In the genomic region with DNA sequence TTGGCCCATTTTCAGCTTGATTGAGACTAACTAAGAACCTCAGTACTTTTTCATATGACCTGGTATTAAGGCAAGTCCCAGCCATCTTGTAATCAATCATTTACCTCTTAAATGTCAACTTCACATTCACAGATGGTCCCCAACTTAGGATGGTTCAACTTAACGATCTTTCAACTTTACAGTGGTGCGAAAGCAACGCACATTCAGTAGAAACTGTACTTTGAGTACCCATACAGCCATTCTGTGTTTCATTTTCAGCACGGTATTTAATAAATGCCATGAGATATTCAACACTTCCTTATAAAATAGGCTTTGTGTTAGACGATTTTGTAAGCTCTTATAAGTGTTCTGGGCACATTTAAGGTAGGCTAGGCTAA, we compare ENCODE assay signal across 25 cellular contexts. TPM values are rescaled to one million over a fixed set of nuclear protein-coding genes. Genes with fewer than 3 reads are reported as not detected.
"Had no signal": no experiment of that assay in that cellular context is flagged by ENCODE, and none has a peak within 500 bp of the region (broad histone marks: within the 10 kb centered on the region; RNA-seq: fewer than 3 reads in every experiment).

No MANE protein-coding gene starts in this region.

- H3K9me3 Mint-ChIP-seq: dendritic cell treated with granulocyte-macrophage colony-stimulating factor and Interleukin-4, amounts not matched to agents 40 ng/mL and 50 ng/mL, for 4 days; endodermal cell; naive thymus-derived CD4-positive, alpha-beta T cell; nephron; neural progenitor cell; stimulated activated memory B cell treated with anti-CD40 and anti-IgM and Interleukin-4, amounts not matched to agents 10 μg/mL and 1 μg/mL and 100 μg/mL, for 72 hours had no signal

- H3K27ac Mint-ChIP-seq: dendritic cell treated with granulocyte-macrophage colony-stimulating factor and Interleukin-4, amounts not matched to agents 40 ng/mL and 50 ng/mL, for 4 days; endodermal cell; naive thymus-derived CD4-positive, alpha-beta T cell; nephron; neural progenitor cell had no signal

- H3K27ac ChIP-seq: colonic mucosa, epithelial cell of prostate, gastrocnemius medialis, heart left ventricle, hepatocyte, left lung, neural progenitor cell, right atrium auricular region, thoracic aorta, upper lobe of left lung had no signal

- DNase-seq: colonic mucosa; effector CD8-positive, alpha-beta T cell; foreskin fibroblast; gastrocnemius medialis; left cardiac atrium; left lung; mesendoderm; midbrain; naive thymus-derived CD4-positive, alpha-beta T cell; stimulated activated CD4-positive, alpha-beta T cell treated with anti-CD3 and anti-CD28 coated beads, Interleukin-2, amount 100 ng/mL, for 24 hours; stimulated activated CD4-positive, alpha-beta T cell treated with anti-CD3 and anti-CD28 coated beads, Interleukin-4, amount 100 ng/mL, for 24 hours; stimulated activated naive CD8-positive, alpha-beta T cell treated with anti-CD3 and anti-CD28 coated beads, Interleukin-15, Interleukin-2, amounts not matched to agents 100 U/mL and 50 U/mL, for 24 hours; upper lobe of left lung had no signal

- H3K36me3 ChIP-seq: colonic mucosa, gastrocnemius medialis, left lung, neural progenitor cell, prostate gland, right atrium auricular region, thoracic aorta, upper lobe of left lung had no signal

- H3K4me3 ChIP-seq: colonic mucosa, gastrocnemius medialis, heart left ventricle, hepatocyte, left lung, neural progenitor cell, prostate gland, right atrium auricular region, thoracic aorta, tibial nerve, upper lobe of left lung had no signal

- H3K27me3 Mint-ChIP-seq: naive thymus-derived CD4-positive, alpha-beta T cell; stimulated activated memory B cell treated with anti-CD40 and anti-IgM and Interleukin-4, amounts not matched to agents 10 μg/mL and 1 μg/mL and 100 μg/mL, for 72 hours had no signal

- H3K9me3 ChIP-seq: colonic mucosa, gastrocnemius medialis, heart left ventricle, left lung, prostate gland, right atrium auricular region, thoracic aorta, tibial nerve, upper lobe of left lung had no signal

- H3K9ac ChIP-seq: neural progenitor cell had no signal

- H3K4me3 Mint-ChIP-seq: dendritic cell treated with granulocyte-macrophage colony-stimulating factor and Interleukin-4, amounts not matched to agents 40 ng/mL and 50 ng/mL, for 4 days; endodermal cell; naive thymus-derived CD4-positive, alpha-beta T cell; nephron; neural progenitor cell; stimulated activated memory B cell treated with anti-CD40 and anti-IgM and Interleukin-4, amounts not matched to agents 10 μg/mL and 1 μg/mL and 100 μg/mL, for 72 hours had no signal

RNA-seq across cellular contexts. Expression of a gene that starts 47.1 kb away (rescaled TPM):
- total RNA-seq: naive thymus-derived CD4-positive, alpha-beta T cell had no signal
